Comparison of ENCODE assay signal across 34 cellular contexts in the genomic region with DNA sequence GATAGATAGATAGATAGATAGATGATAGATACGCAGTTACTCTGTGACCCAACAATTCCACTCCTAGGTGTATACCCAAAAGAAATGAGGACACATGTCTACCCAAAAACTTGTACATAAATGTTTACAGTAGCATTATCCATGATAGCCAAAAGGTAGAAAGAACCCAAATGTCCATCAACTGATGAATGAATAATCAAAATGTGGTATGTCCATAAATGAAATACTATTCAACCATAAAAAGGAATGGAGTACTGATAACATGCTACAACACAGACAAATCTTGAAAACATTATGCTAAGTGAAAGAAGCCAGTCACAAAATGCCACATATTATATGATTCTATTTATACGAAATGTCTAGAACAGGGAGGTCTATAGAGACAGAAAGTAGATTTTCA.
"Had no signal": no experiment of that assay in that cellular context is flagged by ENCODE, and none has a peak within 500 bp of the region (broad histone marks: within the 10 kb centered on the region; RNA-seq: fewer than 3 reads in every experiment).

No MANE protein-coding gene starts in this region.

- H3K27me3 ChIP-seq: MG63 had no signal

- H3K4me3 ChIP-seq: MG63 had no signal

- H3K4me2 ChIP-seq: KMS-11 had no signal

- H3K9me3 ChIP-seq: MG63 had no signal

- DNase-seq: Karpas-422, Kasumi-1, MG63, MM.1S, MV-4-11, NCI-H1048, NCI-H1092, NCI-H1092 treated with DMSO at 0.1 percent for 48 hours, NCI-H1105, NCI-H1105 treated with DMSO at 0.1 percent for 48 hours, NCI-H1417, NCI-H1417 treated with DMSO at 0.1 percent for 48 hours, NCI-H1436, NCI-H1436 treated with DMSO at 0.1 percent for 48 hours, NCI-H146, NCI-H1694, NCI-H1694 treated with DMSO at 0.1 percent for 48 hours, NCI-H187, NCI-H187 treated with DMSO at 0.1 percent for 48 hours, NCI-H1930, NCI-H2029, NCI-H2029 treated with DMSO at 0.1 percent for 48 hours, NCI-H2081, NCI-H2081 treated with DMSO at 0.1 percent for 48 hours, NCI-H2107, NCI-H2171, NCI-H2171 treated with DMSO at 0.1 percent for 48 hours, NCI-H2227 treated with DMSO at 0.1 percent for 48 hours, NCI-H226, NCI-H345, NCI-H446, NCI-H446 treated with DMSO at 0.1 percent for 48 hours, NCI-H510A had no signal

- H3K36me3 ChIP-seq: MG63 had no signal

- H3K27ac ChIP-seq: KMS-11 had no signal

- H3K9ac ChIP-seq: KMS-11 had no signal
